ENCODE assay signal across 8 cellular contexts in the genomic region with DNA sequence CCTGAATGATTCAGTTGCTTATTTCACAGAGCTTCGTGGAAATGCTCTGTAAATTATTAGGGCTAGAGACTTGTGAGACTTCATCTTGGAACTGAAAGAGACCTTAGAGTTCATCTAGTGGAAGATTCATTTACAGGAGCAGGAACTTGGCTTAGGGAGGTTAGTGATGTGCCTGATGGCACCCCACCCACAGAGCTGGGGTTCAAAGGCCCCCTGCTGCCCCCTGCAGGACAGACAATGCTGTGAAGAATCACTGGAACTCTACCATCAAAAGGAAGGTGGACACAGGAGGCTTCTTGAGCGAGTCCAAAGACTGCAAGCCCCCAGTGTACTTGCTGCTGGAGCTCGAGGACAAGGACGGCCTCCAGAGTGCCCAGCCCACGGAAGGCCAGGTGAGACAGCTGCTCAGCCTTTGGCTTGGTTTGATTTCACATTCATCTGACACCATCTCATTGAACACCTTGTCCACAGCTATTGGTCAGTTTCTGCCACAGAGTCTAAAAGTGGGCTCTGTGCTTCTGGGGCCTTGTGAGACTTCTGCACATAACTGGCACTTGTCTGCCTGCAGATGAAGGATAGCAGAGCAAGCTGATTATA. TPM values are rescaled to one million over a fixed set of nuclear protein-coding genes. Genes with fewer than 3 reads are reported as not detected.
DNase-seq lines count a peak whose midpoint lies in the region; ATAC-seq and TF ChIP-seq lines count a peak whose summit lies in the region.

No MANE protein-coding gene starts in this region.

- ATAC-seq in GM21737 (IDR thresholded peaks at IDR 0.05; ENCODE audit: unreplicated experiment) (no peak), GM21717 (IDR thresholded peaks at IDR 0.05; ENCODE audit: unreplicated experiment) (no peak)

- no peak overlapping the region for H3K4me3 ChIP-seq in CD8-positive, alpha-beta memory T cell (ENCODE audit: low read length)
- no peak overlapping the region for H3K4me3 ChIP-seq in GM23248
- H3K4me3 ChIP-seq in OCI-LY3 (ENCODE audit: low read length) = no peak overlapping the region

- H3K4me2 ChIP-seq in GM23248 (ENCODE audit: unreplicated experiment) (no peak overlapping the region), OCI-LY3 (ENCODE audit: low read length) (no peak overlapping the region)

- H3K27ac ChIP-seq in CD8-positive, alpha-beta memory T cell (ENCODE audit: low read depth, low read length) = no peak overlapping the region
- no peak overlapping the region for H3K27ac ChIP-seq in GM23248
- H3K27ac ChIP-seq in OCI-LY3 (ENCODE audit: low read length) = peak overlapping the region; percentile 5; the same call in 1 of the 2 replicates

- peak overlapping the region in 1 of 8 donors; percentile 29 for H3K27ac Mint-ChIP-seq in CD8-positive, alpha-beta memory T cell

- H3F3A ChIP-seq in GM23248 (ENCODE audit: insufficient read depth) = no peaks in the 10 kb centered on the region

- H4K20me1 ChIP-seq in GM23248 (ENCODE audit: insufficient read depth) = no peaks in the 10 kb centered on the region
- H4K20me1 ChIP-seq in OCI-LY3 (ENCODE audit: insufficient read depth, low read length) = 0 out of 2 replicates have a peak, but pooled peaks cover 4% of the 10 kb centered on the region

- no peaks in the 10 kb centered on the region for H3K27me3 ChIP-seq in CD8-positive, alpha-beta memory T cell (ENCODE audit: insufficient read depth, low read length, poor library complexity, severe bottlenecking)
- H3K27me3 ChIP-seq in GM23248 (replicated peaks; ENCODE audit: insufficient read depth) = no peaks in the 10 kb centered on the region
- no peaks in the 10 kb centered on the region for H3K27me3 ChIP-seq in OCI-LY3 (ENCODE audit: low read depth, low read length)

- H3K9me3 Mint-ChIP-seq in CD8-positive, alpha-beta memory T cell = no peaks in the 10 kb centered on the region

- CTCF ChIA-PET in CD8-positive, alpha-beta memory T cell (lab: Charles Lee) = interaction anchor here (1.2 to 1.4 kb wide), 2 partner anchors 154 to 246 kb away, joined by 3 read pairs; no protein-coding TSS in a partner anchor

- no peaks in the 10 kb centered on the region for H3K9me3 ChIP-seq in CD8-positive, alpha-beta memory T cell (ENCODE audit: low read length)
- no peaks in the 10 kb centered on the region for H3K9me3 ChIP-seq in GM23248 (ENCODE audit: low read depth)
- H3K9me3 ChIP-seq in OCI-LY3 (ENCODE audit: insufficient read depth, low read length) = no peaks in the 10 kb centered on the region

- H3K9me2 ChIP-seq in GM23248 (ENCODE audit: insufficient read depth) = no peaks in the 10 kb centered on the region

- H3K9ac ChIP-seq in GM23248 (no peak overlapping the region), OCI-LY3 (ENCODE audit: low read length) (no peak overlapping the region)

- whole genome bisulfite sequencing in GM23248 (ENCODE audit: low coverage in 1 of 2, low lambda C conversion rate in 2 of 2, missing lambda C conversion rate in 2 of 2), 2 experiments = 93 to 94% methylated on average over 5 of the region's 5 CpGs

- no peaks in the 10 kb centered on the region for H3K4me1 Mint-ChIP-seq in CD8-positive, alpha-beta memory T cell

- H3K36me3 Mint-ChIP-seq in CD8-positive, alpha-beta memory T cell = no peaks in the 10 kb centered on the region

- no peaks in the 10 kb centered on the region for H3K36me3 ChIP-seq in CD8-positive, alpha-beta memory T cell (ENCODE audit: insufficient read depth, low read length)
- no peaks in the 10 kb centered on the region for H3K36me3 ChIP-seq in GM23248 (ENCODE audit: low read depth)
- peaks cover 62% of the 10 kb centered on the region for H3K36me3 ChIP-seq in OCI-LY3 (replicated peaks; ENCODE audit: low read depth, low read length)

- peak; percentile 99 for TF ChIP-seq CTCF in OCI-LY3 (IDR thresholded peaks at IDR 0.05; ENCODE audit: low read depth, low read length)

- peak in 4 of 5 donors; percentile 30 to 56 (median 30) for DNase-seq in CD8-positive, alpha-beta memory T cell
- peak; percentile 60 for DNase-seq in GM23248
- peak; percentile 58 for DNase-seq in activated T-cell treated with anti-CD3 and anti-CD28 coated beads for 48 hours (ENCODE audit: low read depth)
- peak; percentile 65 for DNase-seq in glomerular visceral epithelial cell (ENCODE audit: extremely low spot score)
- DNase-seq in stimulated activated CD4-positive, alpha-beta T cell treated with anti-CD3 and anti-CD28 coated beads, Interleukin-2, amount 100 ng/mL, for 4 hours (ENCODE audit: low read depth) = peak; percentile 27

- POLR2A ChIA-PET in CD8-positive, alpha-beta memory T cell (lab: Charles Lee) = no interaction called here

- no peak overlapping the region for H2AFZ ChIP-seq in GM23248
- H2AFZ ChIP-seq in OCI-LY3 (ENCODE audit: low read depth, low read length) = no peak overlapping the region

- H3K4me1 ChIP-seq in CD8-positive, alpha-beta memory T cell (ENCODE audit: insufficient read depth, low read length) = no peaks in the 10 kb centered on the region
- H3K4me1 ChIP-seq in GM23248 (ENCODE audit: insufficient read depth) (no peaks in the 10 kb centered on the region), OCI-LY3 (ENCODE audit: low read length) (peaks cover 39% of the 10 kb centered on the region)

- no peaks in the 10 kb centered on the region for H3K27me3 Mint-ChIP-seq in CD8-positive, alpha-beta memory T cell

- H3K79me2 ChIP-seq in GM23248 (ENCODE audit: insufficient read depth) = no peaks in the 10 kb centered on the region
- peaks cover 51% of the 10 kb centered on the region for H3K79me2 ChIP-seq in OCI-LY3 (ENCODE audit: low read length)

- H3K4me3 Mint-ChIP-seq in CD8-positive, alpha-beta memory T cell = no peak overlapping the region

- in situ Hi-C loops in GM23248 (cut with MboI) = no loop called here

RNA-seq across cellular contexts. Expression of a gene that starts 25.1 kb away (rescaled TPM):
- total RNA-seq in CD8-positive, alpha-beta memory T cell = 10 to 100 TPM; 78.3 to 78.6 TPM
- 0.20 TPM for polyA plus RNA-seq in CD8-positive, alpha-beta memory T cell
- 6.1 and 8.1 TPM in 2 replicates for total RNA-seq in GM23248 (2014; rRNA removed; shearing (Covaris generic))
- 11.7 and 12.9 TPM in 2 replicates for polyA plus RNA-seq in GM23248 (2016; fragmentation: Nextera tagmentation; extraction: Ambion mirVana)

RNA-seq across cellular contexts. Expression of a gene that starts 34.8 kb away (rescaled TPM):
- not detected for total RNA-seq in CD8-positive, alpha-beta memory T cell
- not detected for polyA plus RNA-seq in CD8-positive, alpha-beta memory T cell
- not detected in 2 replicates for total RNA-seq in GM23248 (2014; rRNA removed; shearing (Covaris generic))
- polyA plus RNA-seq in GM23248 (2016; fragmentation: Nextera tagmentation; extraction: Ambion mirVana) = not detected in 2 replicates
